ENCODE assay signal across 1 cellular context in genomic region chr16:17847234-17847795, GRCh38.
TF ChIP-seq lines count a peak whose summit lies in the region.

No MANE protein-coding gene starts in this region.

TF ChIP-seq in HepG2, 621 proteins besides CTCF, POLR2A, EP300 and RAD21 (continued from another document):
- TF ChIP-seq ONECUT2 (CRISPR knock-in tag; IDR thresholded peaks at IDR 0.05), result peak; percentile 51; the same call in 1 of the 2 replicates
- no peak for TF ChIP-seq ZNF879 (CRISPR knock-in tag; IDR thresholded peaks at IDR 0.05)
- no peak for TF ChIP-seq ZNF546 (CRISPR knock-in tag; conservative IDR thresholded peaks at IDR 0.05)
- TF ChIP-seq ARID5B (CRISPR knock-in tag; IDR thresholded peaks at IDR 0.05), result 0 out of 2 replicates have a peak, but pooled peaks have one; percentile 7
- no peak for TF ChIP-seq SMARCC2 (IDR thresholded peaks at IDR 0.05)
- no peak for TF ChIP-seq ZBTB14 (CRISPR knock-in tag; IDR thresholded peaks at IDR 0.05)
- no peak for TF ChIP-seq IKZF5 (CRISPR knock-in tag; IDR thresholded peaks at IDR 0.05)
- TF ChIP-seq ZNF580 (CRISPR knock-in tag; IDR thresholded peaks at IDR 0.05; ENCODE audit: borderline replicate concordance, low read depth), result no peak
- no peak for TF ChIP-seq ZNF205 (CRISPR knock-in tag; IDR thresholded peaks at IDR 0.05)
- TF ChIP-seq KLF13 (CRISPR knock-in tag; IDR thresholded peaks at IDR 0.05), result no peak
